8 cellular contexts compared by ENCODE assay signal in genomic region chr1:189429610-189430009, GRCh38.
A peak's percentile ranks its signal among the peaks of the same experiment; 100 is the strongest.
DNase-seq lines count a peak whose midpoint lies in the region; ATAC-seq and TF ChIP-seq lines count a peak whose summit lies in the region.

No MANE protein-coding gene starts in this region.

- H3K4me1 ChIP-seq in gastroesophageal sphincter, result no peaks in the 10 kb centered on the region

- no peak for TF ChIP-seq POLR2A in gastroesophageal sphincter (IDR thresholded peaks at IDR 0.05)

- no peak overlapping the region for H3K4me3 Mint-ChIP-seq in activated naive CD8-positive, alpha-beta T cell treated with anti-CD3 and anti-CD28 coated beads, Interleukin-2, amount 50 U/mL, for 24 hours

- no peak overlapping the region for H3K4me3 ChIP-seq in gastroesophageal sphincter

- no peaks in the 10 kb centered on the region for H3K4me1 Mint-ChIP-seq in activated naive CD8-positive, alpha-beta T cell treated with anti-CD3 and anti-CD28 coated beads, Interleukin-2, amount 50 U/mL, for 24 hours

- peak; percentile 45 for DNase-seq in COLO829 (ENCODE audit: low spot score)
- DNase-seq in RPMI8226, result peak; percentile 60
- DNase-seq in iPS DF 19.7 (ENCODE audit: low read depth, low spot score), result peak; percentile 17
- DNase-seq in activated naive CD8-positive, alpha-beta T cell treated with anti-CD3 and anti-CD28 coated beads, Interleukin-2, amount 50 U/mL, for 24 hours, result no peak
- DNase-seq in omental fat pad (ENCODE audit: low spot score), result no peak

- WGBS in gastroesophageal sphincter (ENCODE audit: low coverage in 1 of 2), 2 donors, result 58 to 63% methylated on average over 4 of the region's 4 CpGs

- H3K9me3 ChIP-seq in gastroesophageal sphincter, result no peaks in the 10 kb centered on the region

- H3K27ac Mint-ChIP-seq in activated naive CD8-positive, alpha-beta T cell treated with anti-CD3 and anti-CD28 coated beads, Interleukin-2, amount 50 U/mL, for 24 hours, result no peak overlapping the region

- H3K27ac ChIP-seq in gastroesophageal sphincter, result no peak overlapping the region

- no peaks in the 10 kb centered on the region for H3K36me3 ChIP-seq in gastroesophageal sphincter

- no peaks in the 10 kb centered on the region for H3K36me3 Mint-ChIP-seq in activated naive CD8-positive, alpha-beta T cell treated with anti-CD3 and anti-CD28 coated beads, Interleukin-2, amount 50 U/mL, for 24 hours (ENCODE audit: low read depth)

- no peak for TF ChIP-seq EP300 in gastroesophageal sphincter (IDR thresholded peaks at IDR 0.05)

- H3K27me3 ChIP-seq in gastroesophageal sphincter, result no peaks in the 10 kb centered on the region

- ATAC-seq in HG02610 (IDR thresholded peaks at IDR 0.05; ENCODE audit: unreplicated experiment), result peak; percentile 44
- no peak for ATAC-seq in HG03175 (IDR thresholded peaks at IDR 0.05; ENCODE audit: unreplicated experiment)
- ATAC-seq in gastroesophageal sphincter, result no peak
- no peak for ATAC-seq in activated naive CD8-positive, alpha-beta T cell treated with anti-CD3 and anti-CD28 coated beads, Interleukin-2, amount 50 U/mL, for 24 hours
- ATAC-seq in omental fat pad (ENCODE audit: low FRiP score), result no peak

- H3K9me3 Mint-ChIP-seq in activated naive CD8-positive, alpha-beta T cell treated with anti-CD3 and anti-CD28 coated beads, Interleukin-2, amount 50 U/mL, for 24 hours, result no peaks in the 10 kb centered on the region

- no peaks in the 10 kb centered on the region for H3K27me3 Mint-ChIP-seq in activated naive CD8-positive, alpha-beta T cell treated with anti-CD3 and anti-CD28 coated beads, Interleukin-2, amount 50 U/mL, for 24 hours

- TF ChIP-seq CTCF in gastroesophageal sphincter (IDR thresholded peaks at IDR 0.05), result peak in 2 of 4 experiments; percentile 9 to 44
- TF ChIP-seq CTCF in omental fat pad (IDR thresholded peaks at IDR 0.05), result no peak

Comparison
In these comparisons a context has a peak if more than half of its experiments do, and no peak if none do; other contexts are left out.
1. DNase-seq: peak in COLO829 (single experiment), RPMI8226 (single experiment) and iPS DF 19.7 (single experiment); none in activated naive CD8-positive, alpha-beta T cell treated with anti-CD3 and anti-CD28 coated beads, Interleukin-2, amount 50 U/mL, for 24 hours (single experiment) and omental fat pad (single experiment).